ENCODE assay signal across 15 cellular contexts in the genomic region with DNA sequence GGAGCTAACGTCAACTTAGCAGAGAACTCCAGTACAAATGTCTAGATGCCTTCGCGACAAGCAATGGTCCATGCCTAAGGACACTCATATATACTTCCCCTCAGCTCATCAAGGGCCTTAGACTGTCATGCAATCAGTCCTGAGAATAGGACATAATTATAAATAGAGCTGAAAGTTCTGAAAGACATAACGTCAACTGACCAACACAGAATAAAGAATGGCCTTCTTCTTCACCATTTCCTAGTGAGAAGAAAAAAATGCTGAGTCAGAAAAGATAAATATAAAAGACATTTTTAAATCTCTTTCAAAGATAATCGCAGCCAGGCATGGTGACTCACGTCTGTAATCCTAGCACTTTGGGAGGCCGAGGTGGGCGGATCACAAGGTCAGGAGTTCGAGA.
DNase-seq lines count a peak whose midpoint lies in the region; ATAC-seq and TF ChIP-seq lines count a peak whose summit lies in the region.
"Had no signal": no experiment of that assay in that cellular context is flagged by ENCODE, and none has a peak within 500 bp of the region (broad histone marks: within the 10 kb centered on the region; RNA-seq: fewer than 3 reads in every experiment).

No MANE protein-coding gene starts in this region.

- H3K4me3 Mint-ChIP-seq in stimulated activated memory B cell treated with anti-CD40 and anti-IgM and Interleukin-4, amounts not matched to agents 10 μg/mL and 1 μg/mL and 100 μg/mL, for 72 hours = peak overlapping the region; percentile 75
- H3K4me3 Mint-ChIP-seq: WTC11 had no signal

- WGBS in heart left ventricle, 4 donors = 72 to 84% (median 81%) methylated on average over 9 of the region's 9 CpGs

- DNase-seq in cardiac muscle cell (ENCODE audit: low read depth in 1 of 2, low spot score in 1 of 2) (peak in 1 of 2 donors; percentile 27), heart left ventricle (no peak), NOMO-1 treated with DMSO at 0.1 percent for 48 hours (lab: John Stamatoyannopoulos, UW; ENCODE audit: unreplicated experiment) (peak; percentile 61), choroid plexus epithelial cell (ENCODE audit: low read depth) (peak; percentile 27), NCI-H2081 (lab: John Stamatoyannopoulos, UW) (no peak)
- DNase-seq: H7; NCI-H345; stimulated activated CD4-positive, alpha-beta T cell treated with anti-CD3 and anti-CD28 coated beads, Interleukin-1b, Interleukin-23, amount 100 ng/mL, for 48 hours; stimulated activated CD8-positive, alpha-beta memory T cell treated with anti-CD3 and anti-CD28 coated beads, Interleukin-4, amount 100 ng/mL, for 48 hours had no signal

- H3K36me3 Mint-ChIP-seq in stimulated activated memory B cell treated with anti-CD40 and anti-IgM and Interleukin-4, amounts not matched to agents 10 μg/mL and 1 μg/mL and 100 μg/mL, for 72 hours = peaks cover 40% of the 10 kb centered on the region

- no peak for TF ChIP-seq POLR2A in heart left ventricle (IDR thresholded peaks at IDR 0.05)

- intact Hi-C loops in heart left ventricle (cut with DNase I) = no loop called here

- H3K27me3 Mint-ChIP-seq in stimulated activated memory B cell treated with anti-CD40 and anti-IgM and Interleukin-4, amounts not matched to agents 10 μg/mL and 1 μg/mL and 100 μg/mL, for 72 hours = no peaks in the 10 kb centered on the region

- peak overlapping the region; percentile 79 for H3K27ac Mint-ChIP-seq in stimulated activated memory B cell treated with anti-CD40 and anti-IgM and Interleukin-4, amounts not matched to agents 10 μg/mL and 1 μg/mL and 100 μg/mL, for 72 hours

- H3K36me3 ChIP-seq in cardiac muscle cell (no peaks in the 10 kb centered on the region), heart left ventricle (peaks cover 0 to 65% (median 37%) of the 10 kb centered on the region in 9 donors)

- H3K9me3 Mint-ChIP-seq in stimulated activated memory B cell treated with anti-CD40 and anti-IgM and Interleukin-4, amounts not matched to agents 10 μg/mL and 1 μg/mL and 100 μg/mL, for 72 hours = no peaks in the 10 kb centered on the region
- H3K9me3 Mint-ChIP-seq: activated naive CD4-positive, alpha-beta T cell treated with anti-CD3 and anti-CD28 coated beads, Interleukin-2, amount 50 U/mL, for 72 hours; WTC11 had no signal

- TF ChIP-seq CTCF in cardiac muscle cell (IDR thresholded peaks at IDR 0.05; ENCODE audit: low read depth, low read length) (no peak), heart left ventricle (IDR thresholded peaks at IDR 0.05) (no peak), choroid plexus epithelial cell (conservative IDR thresholded peaks at IDR 0.05; ENCODE audit: low read depth, low read length) (no peak)

- H3K4me3 ChIP-seq in cardiac muscle cell (no peak overlapping the region), heart left ventricle (no peak overlapping the region), choroid plexus epithelial cell (ENCODE audit: low read depth, low read length) (no peak overlapping the region)
- H3K4me3 ChIP-seq: gastroesophageal sphincter had no signal

- H3K27ac ChIP-seq in cardiac muscle cell = peak overlapping the region; percentile 50
- peak overlapping the region in 3 of 12 donors; percentile 30 to 84 (median 68) for H3K27ac ChIP-seq in heart left ventricle
- H3K27ac ChIP-seq: gastroesophageal sphincter had no signal

- peaks cover 54% of the 10 kb centered on the region for H3K4me1 ChIP-seq in cardiac muscle cell (ENCODE audit: low read depth)
- peaks cover 5 to 55% (median 32%) of the 10 kb centered on the region in 12 donors for H3K4me1 ChIP-seq in heart left ventricle

- no peaks in the 10 kb centered on the region for H3K27me3 ChIP-seq in cardiac muscle cell
- H3K27me3 ChIP-seq in heart left ventricle = no peaks in the 10 kb centered on the region
- H3K27me3 ChIP-seq: gastroesophageal sphincter had no signal

- ATAC-seq in heart left ventricle = no peak
- ATAC-seq in stimulated activated memory B cell treated with anti-CD40 and anti-IgM and Interleukin-4, amounts not matched to agents 10 μg/mL and 1 μg/mL and 100 μg/mL, for 72 hours = no peak
- no peak for ATAC-seq in HG03521 (IDR thresholded peaks at IDR 0.05; ENCODE audit: unreplicated experiment)
- ATAC-seq in GM19463 (IDR thresholded peaks at IDR 0.05; ENCODE audit: unreplicated experiment) = no peak
- ATAC-seq: gastroesophageal sphincter, WTC11 had no signal

- no peaks in the 10 kb centered on the region for H3K9me3 ChIP-seq in cardiac muscle cell (ENCODE audit: low read depth)
- H3K9me3 ChIP-seq in heart left ventricle = no peaks in the 10 kb centered on the region
- H3K9me3 ChIP-seq: gastroesophageal sphincter had no signal

- peaks cover 70% of the 10 kb centered on the region for H3K4me1 Mint-ChIP-seq in stimulated activated memory B cell treated with anti-CD40 and anti-IgM and Interleukin-4, amounts not matched to agents 10 μg/mL and 1 μg/mL and 100 μg/mL, for 72 hours

Comparison
In these comparisons a context has a peak if more than half of its experiments do, and no peak if none do; other contexts are left out.
1. DNase-seq: peak in NOMO-1 treated with DMSO at 0.1 percent for 48 hours (single experiment) and choroid plexus epithelial cell (single experiment); none in heart left ventricle (0 of 5) and NCI-H2081 (0 of 2).